ENCODE assay signal across 8 cellular contexts in the genomic region with DNA sequence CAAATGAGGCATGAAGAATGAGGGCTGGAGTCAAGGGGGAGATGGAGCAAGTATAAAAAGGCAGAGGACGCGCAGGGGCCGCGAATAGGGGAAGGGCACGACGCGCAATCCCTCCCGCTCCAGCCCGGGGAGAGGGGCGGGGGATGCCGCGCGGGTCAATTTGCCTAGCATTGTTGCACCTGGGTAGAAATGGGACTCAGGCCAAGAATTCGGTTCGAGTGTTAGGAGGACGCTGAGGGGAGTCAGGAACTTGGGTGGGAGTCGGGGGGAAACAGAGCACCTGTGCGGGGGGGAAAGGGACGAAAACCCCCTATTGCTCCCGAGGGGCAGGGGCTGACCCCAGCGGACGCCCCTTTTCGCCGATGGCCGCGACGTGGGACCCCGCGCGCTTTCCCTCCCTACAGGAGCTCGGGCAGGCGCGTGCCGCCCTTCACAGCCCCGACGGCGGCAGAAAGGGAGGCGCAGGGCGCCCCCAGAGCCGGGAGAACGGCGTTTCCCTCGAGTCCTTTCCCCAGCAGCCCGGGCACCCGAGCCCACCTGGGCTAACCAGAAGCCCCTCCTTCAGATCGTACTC. TPM values are rescaled to one million over a fixed set of nuclear protein-coding genes. Genes with fewer than 3 reads are reported as not detected.
A peak's percentile ranks its signal among the peaks of the same experiment; 100 is the strongest.
DNase-seq lines count a peak whose midpoint lies in the region; ATAC-seq lines count a peak whose summit lies in the region.

No MANE protein-coding gene starts in this region.

- peaks cover 27% of the 10 kb centered on the region for H3K27me3 Mint-ChIP-seq in CD4-positive, CD25-positive, alpha-beta regulatory T cell
- H3K27me3 Mint-ChIP-seq in memory B cell = no peaks in the 10 kb centered on the region

- H3K9me3 Mint-ChIP-seq in CD4-positive, CD25-positive, alpha-beta regulatory T cell = peaks cover 0 to 3% (median 0%) of the 10 kb centered on the region in 7 donors
- H3K9me3 Mint-ChIP-seq in memory B cell = no peaks in the 10 kb centered on the region

- H3K4me1 Mint-ChIP-seq in CD4-positive, CD25-positive, alpha-beta regulatory T cell = peaks cover 0 to 32% (median 22%) of the 10 kb centered on the region in 4 donors
- H3K4me1 Mint-ChIP-seq in memory B cell = peaks cover 17% of the 10 kb centered on the region

- peak overlapping the region; percentile 78 for H3K4me3 ChIP-seq in CD4-positive, CD25-positive, alpha-beta regulatory T cell (ENCODE audit: low read depth, low read length)
- peak overlapping the region; percentile 93 to 97 for H3K4me3 ChIP-seq in stomach smooth muscle (ENCODE audit: low read length in 2 of 2)

- peak overlapping the region; percentile 74 to 82 for H3K9ac ChIP-seq in stomach smooth muscle (ENCODE audit: low read length in 2 of 2)

- peaks cover 6% of the 10 kb centered on the region for H3K27me3 ChIP-seq in CD4-positive, CD25-positive, alpha-beta regulatory T cell (ENCODE audit: control insufficient read depth, insufficient read depth, low read length)
- no peaks in the 10 kb centered on the region for H3K27me3 ChIP-seq in stomach smooth muscle (ENCODE audit: control insufficient read depth in 1 of 2, insufficient read depth in 2 of 2, low read length in 2 of 2)

- peak overlapping the region; percentile 73 for H3K27ac ChIP-seq in CD4-positive, CD25-positive, alpha-beta regulatory T cell (ENCODE audit: insufficient read depth, low read length, poor library complexity, severe bottlenecking)
- peak overlapping the region; percentile 53 for H3K27ac ChIP-seq in stomach smooth muscle (ENCODE audit: low read length)

- ATAC-seq in CD4-positive, CD25-positive, alpha-beta regulatory T cell (ENCODE audit: low read depth in 2 of 2) = peak; percentile 4 to 8
- ATAC-seq in GM21423 (IDR thresholded peaks at IDR 0.05; ENCODE audit: unreplicated experiment) (peak; percentile 10), memory B cell (ENCODE audit: low read depth) (peak; percentile 18)

- peak in 2 of 3 donors; percentile 10 to 15 for DNase-seq in CD4-positive, CD25-positive, alpha-beta regulatory T cell
- peak; percentile 10 to 47 for DNase-seq in Kasumi-1 (lab: John Stamatoyannopoulos, UW)
- DNase-seq in T-helper 22 cell (ENCODE audit: low read depth) = peak; percentile 9
- peak; percentile 72 for DNase-seq in ecto neural progenitor cell (ENCODE audit: low spot score)
- no peak for DNase-seq in memory B cell (ENCODE audit: low spot score in 2 of 2)
- no peak for DNase-seq in GM19238 (ENCODE audit: insufficient read length, low spot score)

- H3K27ac Mint-ChIP-seq in CD4-positive, CD25-positive, alpha-beta regulatory T cell = peak overlapping the region; percentile 76 to 97 (median 95)
- H3K27ac Mint-ChIP-seq in memory B cell = peak overlapping the region; percentile 80

- H3K4me3 Mint-ChIP-seq in CD4-positive, CD25-positive, alpha-beta regulatory T cell = peak overlapping the region; percentile 89 to 97 (median 96)
- peak overlapping the region; percentile 95 for H3K4me3 Mint-ChIP-seq in memory B cell

- peaks cover 11% of the 10 kb centered on the region for H3K36me3 Mint-ChIP-seq in CD4-positive, CD25-positive, alpha-beta regulatory T cell
- peaks cover 4% of the 10 kb centered on the region for H3K36me3 Mint-ChIP-seq in memory B cell

- H3K9me3 ChIP-seq in CD4-positive, CD25-positive, alpha-beta regulatory T cell (ENCODE audit: control insufficient read depth in 2 of 2, low read length in 2 of 2) = no peaks in the 10 kb centered on the region
- H3K9me3 ChIP-seq in stomach smooth muscle (ENCODE audit: control insufficient read depth in 2 of 2, low read length in 2 of 2) = no peaks in the 10 kb centered on the region

- no peaks in the 10 kb centered on the region for H3K36me3 ChIP-seq in CD4-positive, CD25-positive, alpha-beta regulatory T cell (ENCODE audit: control insufficient read depth, insufficient read depth, low read length)
- H3K36me3 ChIP-seq in stomach smooth muscle (ENCODE audit: control insufficient read depth in 2 of 2, insufficient read depth in 2 of 2, low read length in 2 of 2) = no peaks in the 10 kb centered on the region

- H3K4me1 ChIP-seq in CD4-positive, CD25-positive, alpha-beta regulatory T cell (ENCODE audit: control insufficient read depth, insufficient read depth, low read length, poor library complexity, severe bottlenecking) = peaks cover 13% of the 10 kb centered on the region
- H3K4me1 ChIP-seq in stomach smooth muscle (ENCODE audit: control insufficient read depth, insufficient read depth, low read length) = peaks cover 9% of the 10 kb centered on the region

RNA-seq across cellular contexts. Expression of gene PAIP2B, which starts 0.4 kb away (rescaled TPM):
- 2.9 TPM for total RNA-seq in CD4-positive, CD25-positive, alpha-beta regulatory T cell
- polyA plus RNA-seq in CD4-positive, CD25-positive, alpha-beta regulatory T cell = 1 to 10 TPM; 2.1 to 2.9 (median 2.4) TPM

Comparison
In these comparisons a context has a peak if more than half of its experiments do, and no peak if none do; other contexts are left out.
1. DNase-seq: peak in CD4-positive, CD25-positive, alpha-beta regulatory T cell (2 of 3), Kasumi-1 (2 of 2), T-helper 22 cell (single experiment) and ecto neural progenitor cell (single experiment); none in memory B cell (0 of 2) and GM19238 (single experiment).
2. Peak in every context shown above with its lines, with median percentiles within 50 percentile points of each other: ATAC-seq.